In the genomic region with DNA sequence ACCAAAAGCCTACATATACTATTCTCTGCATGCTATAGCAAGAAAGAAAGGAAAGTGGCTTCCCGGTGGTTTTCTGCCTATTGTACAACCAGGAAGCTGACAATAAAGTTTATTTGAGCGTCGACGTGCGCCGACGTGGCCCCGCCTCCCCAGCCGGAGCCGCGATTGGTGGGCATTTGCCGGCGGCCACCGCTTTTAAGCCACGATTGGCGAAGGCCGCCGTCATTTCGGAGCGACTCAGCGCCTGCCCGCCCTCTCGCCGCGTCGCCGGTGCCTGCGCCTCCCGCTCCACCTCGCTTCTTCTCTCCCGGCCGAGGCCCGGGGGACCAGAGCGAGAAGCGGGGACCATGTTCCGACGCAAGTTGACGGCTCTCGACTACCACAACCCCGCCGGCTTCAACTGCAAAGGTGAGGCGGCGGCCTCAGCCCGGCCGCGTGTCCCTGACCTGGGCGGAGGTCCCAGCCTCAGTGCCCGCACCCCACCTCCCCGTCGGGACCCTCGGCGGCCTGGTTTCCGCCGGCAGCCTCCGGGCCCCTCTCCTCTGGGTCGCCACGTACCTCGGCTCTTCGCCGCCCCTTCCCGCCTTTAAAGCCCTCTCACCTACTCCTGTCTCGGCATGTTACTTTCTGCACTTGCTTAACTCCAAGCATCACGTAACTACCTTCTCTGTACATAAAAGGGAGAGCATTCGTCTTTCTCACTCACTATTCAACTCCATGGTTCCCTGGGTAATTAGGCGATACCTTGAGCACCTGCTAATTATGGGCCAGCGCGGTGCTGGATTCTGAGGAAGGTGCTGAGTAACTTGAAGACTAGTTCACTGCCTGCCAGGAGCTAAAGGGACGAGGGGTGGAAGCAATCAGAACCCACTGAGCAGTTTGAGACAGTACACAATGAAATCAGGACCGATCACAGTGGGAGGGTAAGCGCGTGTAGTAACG, we compare ENCODE assay signal across 8 cellular contexts. TPM values are rescaled to one million over a fixed set of nuclear protein-coding genes. Genes with fewer than 3 reads are reported as not detected.
A peak's percentile ranks its signal among the peaks of the same experiment; 100 is the strongest.
DNase-seq lines count a peak whose midpoint lies in the region; TF ChIP-seq lines count a peak whose summit lies in the region.

A gene (plus strand): TSS at position 254 of the 942 bp plus-strand sequence. CDS start 94 bp downstream, at position 348.

- peaks cover 45% of the 10 kb centered on the region for H3K79me2 ChIP-seq in SK-N-SH (ENCODE audit: insufficient read depth)

- H2AFZ ChIP-seq in SK-N-SH (ENCODE audit: low read depth), result peak within 1 kb of the TSS; percentile 94

- CTCF ChIA-PET in SK-N-SH (lab: Yijun Ruan, JAX), result interaction anchor here (2.1 kb wide), 1 partner anchor 10 kb away, joined by 12 read pairs; no protein-coding TSS in a partner anchor

- H3K27me3 ChIP-seq in SK-N-SH (ENCODE audit: insufficient read depth), result no peaks in the 10 kb centered on the region

- H3K9me2 ChIP-seq in SK-N-SH, result no peaks in the 10 kb centered on the region

- H3K4me3 ChIP-seq in HFF-Myc (replicated peaks; ENCODE audit: low read depth, low read length) (peak within 1 kb of the TSS; percentile 98), SK-N-SH (ENCODE audit: low read depth in 2 of 2, low read length in 1 of 2) (peak within 1 kb of the TSS; percentile 97 to 99)

- peaks cover 38% of the 10 kb centered on the region in 2 experiments for H3K36me3 ChIP-seq in SK-N-SH (replicated peaks in 1 of 2; ENCODE audit: control insufficient read depth in 1 of 2, insufficient read depth in 2 of 2, low read length in 1 of 2)

- no peak for TF ChIP-seq RAD21 in SK-N-SH (IDR thresholded peaks at IDR 0.05; ENCODE audit: low read length)

- no peak for TF ChIP-seq EP300 in SK-N-SH (IDR thresholded peaks at IDR 0.05; ENCODE audit: borderline replicate concordance in 1 of 2, low read depth in 1 of 2, low read length in 1 of 2)

- POLR2A ChIA-PET in SK-N-SH (lab: Yijun Ruan, JAX), result no interaction called here

- TF ChIP-seq CTCF in HFF-Myc (IDR thresholded peaks at IDR 0.05; ENCODE audit: low read depth, low read length, missing control alignments), result no peak
- TF ChIP-seq CTCF in SK-N-SH (IDR thresholded peaks at IDR 0.05), result no peak

- H3K27ac ChIP-seq in SK-N-SH (ENCODE audit: low read depth in 2 of 2, low read length in 1 of 2), result peak within 1 kb of the TSS; percentile 69 to 88
- peak within 1 kb of the TSS; percentile 78 for H3K27ac ChIP-seq in temporal lobe (ENCODE audit: low read depth, low read length)

- H3K9me3 ChIP-seq in SK-N-SH, result no peaks in the 10 kb centered on the region

- H3K4me2 ChIP-seq in SK-N-SH, result peak within 1 kb of the TSS; percentile 93

- H3K9ac ChIP-seq in SK-N-SH, result peak within 1 kb of the TSS; percentile 96

- WGBS in SK-N-SH (ENCODE audit: low lambda C conversion rate), result 3% methylated on average over 22 of the region's 72 CpGs

- no peaks in the 10 kb centered on the region for H4K20me1 ChIP-seq in SK-N-SH (ENCODE audit: insufficient read depth)

- H3F3A ChIP-seq in SK-N-SH (replicated peaks; ENCODE audit: insufficient read depth), result peaks cover 3% of the 10 kb centered on the region

- H3K4me1 ChIP-seq in SK-N-SH (ENCODE audit: control insufficient read depth in 1 of 2, insufficient read depth in 2 of 2, low read depth in 1 of 2, low read length in 1 of 2), result peaks cover 6 to 8% of the 10 kb centered on the region in 2 experiments; a peak in 3 of 4 replicates

- DNase-seq in GM04503 (ENCODE audit: low read depth) (peak; percentile 64), HFF-Myc (ENCODE audit: extremely low read depth, low read depth) (peak; percentile 79), NAMALWA (ENCODE audit: low spot score) (peak; percentile 79), SK-N-SH (peak; percentile 94), germinal center (ENCODE audit: low spot score) (peak; percentile 96), occipital lobe (lab: John Stamatoyannopoulos, UW) (peak; percentile 88)
- DNase-seq in activated naive CD4-positive, alpha-beta T cell treated with anti-CD3 and anti-CD28 coated beads, Interleukin-2, amount 50 U/mL, for 16 hours, result peak; percentile 93

TF ChIP-seq in SK-N-SH, 30 proteins besides CTCF, POLR2A, EP300 and RAD21 (continues in another document):
- TF ChIP-seq, protein P1, sequence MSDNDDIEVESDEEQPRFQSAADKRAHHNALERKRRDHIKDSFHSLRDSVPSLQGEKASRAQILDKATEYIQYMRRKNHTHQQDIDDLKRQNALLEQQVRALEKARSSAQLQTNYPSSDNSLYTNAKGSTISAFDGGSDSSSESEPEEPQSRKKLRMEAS (IDR thresholded peaks at IDR 0.05; ENCODE audit: low read depth), result peak; percentile 66; the same call in 1 of the 2 replicates
- TF ChIP-seq FOXJ3 (CRISPR knock-in tag; IDR thresholded peaks at IDR 0.05) (no peak; the same call in 1 of the 2 replicates), FOXM1 (IDR thresholded peaks at IDR 0.05; ENCODE audit: low read depth) (no peak), ELF1 (IDR thresholded peaks at IDR 0.05) (peak; percentile 97), CHD2 (IDR thresholded peaks at IDR 0.05; ENCODE audit: low read length, partially characterized antibody) (peak; percentile 87), SIN3A (IDR thresholded peaks at IDR 0.05; ENCODE audit: borderline replicate concordance, low read depth, low read length) (no peak), MXI1 (IDR thresholded peaks at IDR 0.05; ENCODE audit: low read depth, low read length) (peak; percentile 82), TAF1 (IDR thresholded peaks at IDR 0.05; ENCODE audit: borderline replicate concordance, low read depth, low read length) (no peak; the same call in none of the 2 replicates), RCOR1 (IDR thresholded peaks at IDR 0.05; ENCODE audit: low read length) (no peak), RFX5 (IDR thresholded peaks at IDR 0.05; ENCODE audit: low read length) (0 out of 2 replicates have a peak, but pooled peaks have one; percentile 47), NRF1 (IDR thresholded peaks at IDR 0.05; ENCODE audit: low read depth, low read length) (peak; percentile 40), GABPA (IDR thresholded peaks at IDR 0.05; ENCODE audit: low read depth) (peak; percentile 49; the same call in 1 of the 2 replicates), TEAD4 (IDR thresholded peaks at IDR 0.05; ENCODE audit: borderline replicate concordance, insufficient read depth) (no peak)
- TF ChIP-seq, protein P2, sequence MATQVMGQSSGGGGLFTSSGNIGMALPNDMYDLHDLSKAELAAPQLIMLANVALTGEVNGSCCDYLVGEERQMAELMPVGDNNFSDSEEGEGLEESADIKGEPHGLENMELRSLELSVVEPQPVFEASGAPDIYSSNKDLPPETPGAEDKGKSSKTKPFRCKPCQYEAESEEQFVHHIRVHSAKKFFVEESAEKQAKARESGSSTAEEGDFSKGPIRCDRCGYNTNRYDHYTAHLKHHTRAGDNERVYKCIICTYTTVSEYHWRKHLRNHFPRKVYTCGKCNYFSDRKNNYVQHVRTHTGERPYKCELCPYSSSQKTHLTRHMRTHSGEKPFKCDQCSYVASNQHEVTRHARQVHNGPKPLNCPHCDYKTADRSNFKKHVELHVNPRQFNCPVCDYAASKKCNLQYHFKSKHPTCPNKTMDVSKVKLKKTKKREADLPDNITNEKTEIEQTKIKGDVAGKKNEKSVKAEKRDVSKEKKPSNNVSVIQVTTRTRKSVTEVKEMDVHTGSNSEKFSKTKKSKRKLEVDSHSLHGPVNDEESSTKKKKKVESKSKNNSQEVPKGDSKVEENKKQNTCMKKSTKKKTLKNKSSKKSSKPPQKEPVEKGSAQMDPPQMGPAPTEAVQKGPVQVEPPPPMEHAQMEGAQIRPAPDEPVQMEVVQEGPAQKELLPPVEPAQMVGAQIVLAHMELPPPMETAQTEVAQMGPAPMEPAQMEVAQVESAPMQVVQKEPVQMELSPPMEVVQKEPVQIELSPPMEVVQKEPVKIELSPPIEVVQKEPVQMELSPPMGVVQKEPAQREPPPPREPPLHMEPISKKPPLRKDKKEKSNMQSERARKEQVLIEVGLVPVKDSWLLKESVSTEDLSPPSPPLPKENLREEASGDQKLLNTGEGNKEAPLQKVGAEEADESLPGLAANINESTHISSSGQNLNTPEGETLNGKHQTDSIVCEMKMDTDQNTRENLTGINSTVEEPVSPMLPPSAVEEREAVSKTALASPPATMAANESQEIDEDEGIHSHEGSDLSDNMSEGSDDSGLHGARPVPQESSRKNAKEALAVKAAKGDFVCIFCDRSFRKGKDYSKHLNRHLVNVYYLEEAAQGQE (IDR thresholded peaks at IDR 0.05; ENCODE audit: low read depth, low read length), result no peak
- TF ChIP-seq, protein P3, sequence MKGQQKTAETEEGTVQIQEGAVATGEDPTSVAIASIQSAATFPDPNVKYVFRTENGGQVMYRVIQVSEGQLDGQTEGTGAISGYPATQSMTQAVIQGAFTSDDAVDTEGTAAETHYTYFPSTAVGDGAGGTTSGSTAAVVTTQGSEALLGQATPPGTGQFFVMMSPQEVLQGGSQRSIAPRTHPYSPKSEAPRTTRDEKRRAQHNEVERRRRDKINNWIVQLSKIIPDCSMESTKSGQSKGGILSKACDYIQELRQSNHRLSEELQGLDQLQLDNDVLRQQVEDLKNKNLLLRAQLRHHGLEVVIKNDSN (IDR thresholded peaks at IDR 0.05; ENCODE audit: borderline replicate concordance, low read depth), result no peak
- TF ChIP-seq, protein P4, sequence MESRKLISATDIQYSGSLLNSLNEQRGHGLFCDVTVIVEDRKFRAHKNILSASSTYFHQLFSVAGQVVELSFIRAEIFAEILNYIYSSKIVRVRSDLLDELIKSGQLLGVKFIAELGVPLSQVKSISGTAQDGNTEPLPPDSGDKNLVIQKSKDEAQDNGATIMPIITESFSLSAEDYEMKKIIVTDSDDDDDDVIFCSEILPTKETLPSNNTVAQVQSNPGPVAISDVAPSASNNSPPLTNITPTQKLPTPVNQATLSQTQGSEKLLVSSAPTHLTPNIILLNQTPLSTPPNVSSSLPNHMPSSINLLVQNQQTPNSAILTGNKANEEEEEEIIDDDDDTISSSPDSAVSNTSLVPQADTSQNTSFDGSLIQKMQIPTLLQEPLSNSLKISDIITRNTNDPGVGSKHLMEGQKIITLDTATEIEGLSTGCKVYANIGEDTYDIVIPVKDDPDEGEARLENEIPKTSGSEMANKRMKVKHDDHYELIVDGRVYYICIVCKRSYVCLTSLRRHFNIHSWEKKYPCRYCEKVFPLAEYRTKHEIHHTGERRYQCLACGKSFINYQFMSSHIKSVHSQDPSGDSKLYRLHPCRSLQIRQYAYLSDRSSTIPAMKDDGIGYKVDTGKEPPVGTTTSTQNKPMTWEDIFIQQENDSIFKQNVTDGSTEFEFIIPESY (IDR thresholded peaks at IDR 0.05; ENCODE audit: borderline replicate concordance, low read depth), result no peak

RNA-seq across cellular contexts. Expression of the gene that starts here (rescaled TPM):
- 42.5 and 43.6 TPM in 2 replicates for polyA plus RNA-seq in SK-N-SH (2012; rRNA removed)
- 68.2 and 96.1 TPM in 2 replicates for polyA plus RNA-seq in SK-N-SH (2012; cell fraction: cytosol; rRNA removed)
- 12.3 and 26.7 TPM in 2 replicates for polyA plus RNA-seq in SK-N-SH (2012; cell fraction: nucleus; rRNA removed)
- 52.1 TPM for total RNA-seq in occipital lobe
- total RNA-seq in temporal lobe, result 23.1 TPM

Comparison
In these comparisons a context has a peak if more than half of its experiments do, and no peak if none do; other contexts are left out.
1. Peak in every context shown above with its lines: DNase-seq, H3K4me3 ChIP-seq and H3K27ac ChIP-seq.